Comparison of ENCODE assay signal across 8 cellular contexts in the genomic region with DNA sequence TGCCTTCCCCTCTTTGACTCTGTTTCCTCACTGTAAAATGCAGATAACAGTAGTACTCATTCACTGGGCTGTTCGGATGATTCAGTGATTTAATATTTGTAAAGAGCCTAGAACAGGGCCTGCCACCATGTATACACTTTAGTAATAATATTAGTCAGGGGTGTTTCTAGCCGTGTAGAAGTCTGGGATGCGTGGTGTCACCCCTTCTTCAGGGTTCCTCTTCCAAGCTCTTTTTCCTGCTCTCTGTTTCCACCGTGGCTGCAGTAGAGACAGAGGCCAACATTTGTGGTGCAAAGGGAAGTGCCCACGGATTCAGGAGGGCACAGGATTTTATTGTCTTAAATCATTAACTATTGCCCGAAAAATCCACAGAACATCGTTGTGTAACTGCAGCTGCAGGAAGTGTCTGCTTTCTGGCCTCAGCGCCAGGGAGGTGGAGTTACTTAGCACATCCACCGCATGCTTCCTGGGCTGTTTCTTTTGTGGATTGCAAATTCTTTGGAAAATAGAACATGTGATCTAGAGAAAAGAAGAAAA.
DNase-seq lines count a peak whose midpoint lies in the region; ATAC-seq and TF ChIP-seq lines count a peak whose summit lies in the region.

No MANE protein-coding gene starts in this region.

- no peaks in the 10 kb centered on the region for H3K27me3 ChIP-seq in HUES48 (ENCODE audit: control insufficient read depth, insufficient read depth, low read length)
- H3K27me3 ChIP-seq in adrenal gland = no peaks in the 10 kb centered on the region
- H3K27me3 ChIP-seq in subcutaneous abdominal adipose tissue (ENCODE audit: control insufficient read depth in 5 of 5, insufficient read depth in 4 of 5, low read length in 5 of 5) = no peaks in the 10 kb centered on the region

- DNase-seq in AG09309 (ENCODE audit: low read depth) (peak; percentile 67), adrenal gland (peak in 6 of 7 donors; percentile 49 to 81 (median 62)), islet precursor cell (peak; percentile 44), DMS114 treated with DMSO at 0.1 percent for 48 hours (lab: John Stamatoyannopoulos, UW; ENCODE audit: unreplicated experiment) (no peak), T-helper 2 cell (no peak)

- intact Hi-C loops in adrenal gland (cut with DNase I) = loop anchor here in 1 of 2 donors (10.0 kb wide), 1 partner anchor 60 kb away; a partner anchor contains a TSS

- H3K4me1 ChIP-seq in HUES48 (ENCODE audit: control insufficient read depth, insufficient read depth, low read length) = peaks cover 39% of the 10 kb centered on the region
- peaks cover 22 to 70% of the 10 kb centered on the region in 2 donors for H3K4me1 ChIP-seq in adrenal gland (replicated peaks in 1 of 2)
- H3K4me1 ChIP-seq in subcutaneous abdominal adipose tissue (ENCODE audit: control insufficient read depth in 5 of 5, insufficient read depth in 5 of 5, low read length in 5 of 5) = peaks cover 4 to 48% (median 42%) of the 10 kb centered on the region in 5 donors

- H3K36me3 ChIP-seq in HUES48 (ENCODE audit: control insufficient read depth, insufficient read depth, low read length) (no peaks in the 10 kb centered on the region), adrenal gland (replicated peaks in 1 of 2) (no peaks in the 10 kb centered on the region), subcutaneous abdominal adipose tissue (ENCODE audit: control insufficient read depth in 5 of 5, insufficient read depth in 5 of 5, low read length in 5 of 5) (no peaks in the 10 kb centered on the region)

- no peak overlapping the region for H3K9ac ChIP-seq in HUES48 (ENCODE audit: low read depth, low read length)
- peak overlapping the region in 3 of 5 donors; percentile 24 to 36 (median 31) for H3K9ac ChIP-seq in subcutaneous abdominal adipose tissue (ENCODE audit: low read length in 5 of 5)

- no peak for ATAC-seq in GM18861 (IDR thresholded peaks at IDR 0.05; ENCODE audit: unreplicated experiment)

- 34 to 43% (median 37%) methylated on average over 9 of the region's 9 CpGs for WGBS in adrenal gland, 4 donors

- H3K4me3 ChIP-seq in AG09309 (ENCODE audit: control insufficient read depth, low read depth, low read length) = peak overlapping the region; percentile 6
- H3K4me3 ChIP-seq in HUES48 (ENCODE audit: low read depth, low read length) = no peak overlapping the region
- H3K4me3 ChIP-seq in adrenal gland = no peak overlapping the region
- H3K4me3 ChIP-seq in subcutaneous abdominal adipose tissue (ENCODE audit: low read depth in 1 of 5, low read length in 5 of 5) = peak overlapping the region in 4 of 5 donors; percentile 8 to 45 (median 28)

- no peak for TF ChIP-seq CTCF in AG09309 (IDR thresholded peaks at IDR 0.05; ENCODE audit: control insufficient read depth, insufficient read depth, low read depth, low read length, missing control alignments)
- no peak for TF ChIP-seq CTCF in adrenal gland (IDR thresholded peaks at IDR 0.05)

- H3K27ac ChIP-seq in HUES48 (ENCODE audit: low read depth, low read length) (peak overlapping the region; percentile 31), adrenal gland (peak overlapping the region in 3 of 5 donors; percentile 20 to 78 (median 53)), subcutaneous abdominal adipose tissue (ENCODE audit: low read depth, low read length) (peak overlapping the region; percentile 79)

- no peak for TF ChIP-seq POLR2A in adrenal gland (IDR thresholded peaks at IDR 0.05)

- H3K9me3 ChIP-seq in HUES48 (ENCODE audit: control insufficient read depth, insufficient read depth, low read length) (no peaks in the 10 kb centered on the region), adrenal gland (replicated peaks in 1 of 3) (no peaks in the 10 kb centered on the region), subcutaneous abdominal adipose tissue (ENCODE audit: control insufficient read depth in 5 of 5, low read length in 5 of 5) (no peaks in the 10 kb centered on the region)

Comparison
In these comparisons a context has a peak if more than half of its experiments do, and no peak if none do; other contexts are left out.
1. DNase-seq: peak in AG09309 (single experiment), adrenal gland (6 of 7) and islet precursor cell (single experiment); none in DMS114 treated with DMSO at 0.1 percent for 48 hours (single experiment) and T-helper 2 cell (0 of 5).
2. H3K4me3 ChIP-seq: peak in AG09309 (single experiment) and subcutaneous abdominal adipose tissue (4 of 5); none in HUES48 (single experiment) and adrenal gland (0 of 4).
3. Peak in every context shown above with its lines, with median percentiles within 50 percentile points of each other: H3K27ac ChIP-seq.